1 cellular context compared by ENCODE assay signal in the genomic region with DNA sequence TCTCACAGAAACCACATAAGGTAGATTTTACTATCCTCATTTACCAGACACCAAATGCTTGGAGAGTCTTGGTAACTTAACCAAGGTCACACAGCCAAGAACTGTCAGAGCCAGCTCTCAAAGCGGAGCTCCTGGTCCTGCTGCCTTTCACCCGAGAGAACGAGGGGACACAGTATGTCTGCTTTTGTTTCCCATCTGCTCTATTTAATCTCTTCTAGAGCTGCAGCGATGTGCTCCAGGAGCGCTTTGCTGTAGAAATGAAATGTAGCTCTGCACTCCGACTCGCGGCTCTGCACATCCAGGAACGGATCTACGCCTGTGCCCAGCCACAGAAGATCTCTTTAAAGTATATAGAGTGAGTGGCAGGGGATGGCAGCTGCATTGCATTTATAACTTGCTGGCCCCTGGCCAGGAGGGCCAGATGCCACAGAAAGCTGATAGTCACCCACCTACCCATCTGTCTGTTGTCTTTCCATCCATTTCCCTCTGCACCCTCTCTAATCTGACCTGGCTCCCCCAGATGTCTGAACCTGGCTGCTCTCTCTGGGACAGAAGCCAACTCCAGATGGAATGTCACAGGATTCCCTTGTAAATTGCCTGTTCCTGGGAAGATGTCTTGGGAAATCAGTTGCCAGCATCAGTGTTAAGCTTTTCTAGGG.
TF ChIP-seq lines count a peak whose summit lies in the region.

No MANE protein-coding gene starts in this region.

TF ChIP-seq in SK-N-SH, 30 proteins besides CTCF, POLR2A, EP300 and RAD21 (continued from another document):
- TF ChIP-seq, protein P1, sequence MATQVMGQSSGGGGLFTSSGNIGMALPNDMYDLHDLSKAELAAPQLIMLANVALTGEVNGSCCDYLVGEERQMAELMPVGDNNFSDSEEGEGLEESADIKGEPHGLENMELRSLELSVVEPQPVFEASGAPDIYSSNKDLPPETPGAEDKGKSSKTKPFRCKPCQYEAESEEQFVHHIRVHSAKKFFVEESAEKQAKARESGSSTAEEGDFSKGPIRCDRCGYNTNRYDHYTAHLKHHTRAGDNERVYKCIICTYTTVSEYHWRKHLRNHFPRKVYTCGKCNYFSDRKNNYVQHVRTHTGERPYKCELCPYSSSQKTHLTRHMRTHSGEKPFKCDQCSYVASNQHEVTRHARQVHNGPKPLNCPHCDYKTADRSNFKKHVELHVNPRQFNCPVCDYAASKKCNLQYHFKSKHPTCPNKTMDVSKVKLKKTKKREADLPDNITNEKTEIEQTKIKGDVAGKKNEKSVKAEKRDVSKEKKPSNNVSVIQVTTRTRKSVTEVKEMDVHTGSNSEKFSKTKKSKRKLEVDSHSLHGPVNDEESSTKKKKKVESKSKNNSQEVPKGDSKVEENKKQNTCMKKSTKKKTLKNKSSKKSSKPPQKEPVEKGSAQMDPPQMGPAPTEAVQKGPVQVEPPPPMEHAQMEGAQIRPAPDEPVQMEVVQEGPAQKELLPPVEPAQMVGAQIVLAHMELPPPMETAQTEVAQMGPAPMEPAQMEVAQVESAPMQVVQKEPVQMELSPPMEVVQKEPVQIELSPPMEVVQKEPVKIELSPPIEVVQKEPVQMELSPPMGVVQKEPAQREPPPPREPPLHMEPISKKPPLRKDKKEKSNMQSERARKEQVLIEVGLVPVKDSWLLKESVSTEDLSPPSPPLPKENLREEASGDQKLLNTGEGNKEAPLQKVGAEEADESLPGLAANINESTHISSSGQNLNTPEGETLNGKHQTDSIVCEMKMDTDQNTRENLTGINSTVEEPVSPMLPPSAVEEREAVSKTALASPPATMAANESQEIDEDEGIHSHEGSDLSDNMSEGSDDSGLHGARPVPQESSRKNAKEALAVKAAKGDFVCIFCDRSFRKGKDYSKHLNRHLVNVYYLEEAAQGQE (IDR thresholded peaks at IDR 0.05; ENCODE audit: low read depth, low read length) = no peak
- no peak for TF ChIP-seq TEAD4 (IDR thresholded peaks at IDR 0.05; ENCODE audit: borderline replicate concordance, insufficient read depth)
- peak; percentile 73 for TF ChIP-seq GATA2 (CRISPR knock-in tag; IDR thresholded peaks at IDR 0.05)
- no peak for TF ChIP-seq FOSL2 (IDR thresholded peaks at IDR 0.05; ENCODE audit: borderline replicate concordance, low read depth)
- TF ChIP-seq RFX5 (IDR thresholded peaks at IDR 0.05; ENCODE audit: low read length) = no peak
- no peak for TF ChIP-seq GABPA (IDR thresholded peaks at IDR 0.05; ENCODE audit: low read depth)
- no peak for TF ChIP-seq MEF2A (IDR thresholded peaks at IDR 0.05; ENCODE audit: borderline replicate concordance, low read depth)
- TF ChIP-seq YY1 (IDR thresholded peaks at IDR 0.05; ENCODE audit: low read depth) = no peak
- peak; percentile 60 for TF ChIP-seq RCOR1 (IDR thresholded peaks at IDR 0.05; ENCODE audit: low read length)
- TF ChIP-seq FOXJ3 (CRISPR knock-in tag; IDR thresholded peaks at IDR 0.05) = peak; percentile 88
- peak; percentile 40; the same call in 1 of the 2 replicates for TF ChIP-seq NFIC (IDR thresholded peaks at IDR 0.05; ENCODE audit: borderline replicate concordance)
- peak; percentile 39; the same call in 1 of the 2 replicates for TF ChIP-seq MXI1 (IDR thresholded peaks at IDR 0.05; ENCODE audit: low read depth, low read length)
- TF ChIP-seq, protein P2, sequence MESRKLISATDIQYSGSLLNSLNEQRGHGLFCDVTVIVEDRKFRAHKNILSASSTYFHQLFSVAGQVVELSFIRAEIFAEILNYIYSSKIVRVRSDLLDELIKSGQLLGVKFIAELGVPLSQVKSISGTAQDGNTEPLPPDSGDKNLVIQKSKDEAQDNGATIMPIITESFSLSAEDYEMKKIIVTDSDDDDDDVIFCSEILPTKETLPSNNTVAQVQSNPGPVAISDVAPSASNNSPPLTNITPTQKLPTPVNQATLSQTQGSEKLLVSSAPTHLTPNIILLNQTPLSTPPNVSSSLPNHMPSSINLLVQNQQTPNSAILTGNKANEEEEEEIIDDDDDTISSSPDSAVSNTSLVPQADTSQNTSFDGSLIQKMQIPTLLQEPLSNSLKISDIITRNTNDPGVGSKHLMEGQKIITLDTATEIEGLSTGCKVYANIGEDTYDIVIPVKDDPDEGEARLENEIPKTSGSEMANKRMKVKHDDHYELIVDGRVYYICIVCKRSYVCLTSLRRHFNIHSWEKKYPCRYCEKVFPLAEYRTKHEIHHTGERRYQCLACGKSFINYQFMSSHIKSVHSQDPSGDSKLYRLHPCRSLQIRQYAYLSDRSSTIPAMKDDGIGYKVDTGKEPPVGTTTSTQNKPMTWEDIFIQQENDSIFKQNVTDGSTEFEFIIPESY (IDR thresholded peaks at IDR 0.05; ENCODE audit: borderline replicate concordance, low read depth) = no peak
- TF ChIP-seq, protein P3, sequence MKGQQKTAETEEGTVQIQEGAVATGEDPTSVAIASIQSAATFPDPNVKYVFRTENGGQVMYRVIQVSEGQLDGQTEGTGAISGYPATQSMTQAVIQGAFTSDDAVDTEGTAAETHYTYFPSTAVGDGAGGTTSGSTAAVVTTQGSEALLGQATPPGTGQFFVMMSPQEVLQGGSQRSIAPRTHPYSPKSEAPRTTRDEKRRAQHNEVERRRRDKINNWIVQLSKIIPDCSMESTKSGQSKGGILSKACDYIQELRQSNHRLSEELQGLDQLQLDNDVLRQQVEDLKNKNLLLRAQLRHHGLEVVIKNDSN (IDR thresholded peaks at IDR 0.05; ENCODE audit: borderline replicate concordance, low read depth) = no peak
- no peak for TF ChIP-seq JUND (IDR thresholded peaks at IDR 0.05)
- TF ChIP-seq POLR2AphosphoS5 (IDR thresholded peaks at IDR 0.05; ENCODE audit: low read depth, low read length) = no peak
- 0 out of 2 replicates have a peak, but pooled peaks have one; percentile 13 for TF ChIP-seq TCF12 (IDR thresholded peaks at IDR 0.05)
- TF ChIP-seq NRF1 (IDR thresholded peaks at IDR 0.05; ENCODE audit: low read depth, low read length) = no peak
